ENCODE assay signal across 1 cellular context in the genomic region with DNA sequence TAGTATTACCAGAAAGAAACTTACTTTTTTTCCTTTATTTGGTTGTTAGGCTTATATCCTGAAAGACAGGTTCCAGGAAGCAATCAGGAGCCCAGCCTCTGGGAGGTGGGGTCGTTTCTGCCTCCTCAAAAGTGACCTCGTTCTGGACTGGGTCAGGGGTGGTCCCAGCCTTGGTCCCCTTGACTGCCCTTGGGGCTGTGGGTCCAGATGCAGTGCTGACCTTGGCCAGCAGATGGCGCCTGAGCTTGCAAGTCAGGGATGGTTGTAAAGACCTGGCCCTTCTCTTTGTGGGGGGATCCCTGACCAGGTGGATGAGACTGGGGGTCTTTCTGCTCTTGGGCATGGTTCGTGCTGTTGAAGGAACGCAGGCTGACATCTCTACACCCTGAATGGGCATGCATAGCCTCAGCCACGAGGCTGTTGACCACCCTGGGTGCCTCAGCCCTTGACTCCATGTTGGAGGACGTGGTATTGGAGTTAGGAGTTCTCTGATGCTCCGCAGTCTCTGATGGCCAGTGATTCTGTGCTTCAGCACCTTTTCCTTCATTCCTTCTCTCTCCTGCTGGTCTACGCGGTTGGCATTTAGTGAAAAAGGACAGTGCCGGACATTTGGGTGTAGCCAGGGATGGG.
TF ChIP-seq lines count a peak whose summit lies in the region.

No MANE protein-coding gene starts in this region.

TF ChIP-seq in HCT116, 20 proteins besides CTCF, POLR2A, EP300 and RAD21 (continued from another document):
- TF ChIP-seq, protein P1, sequence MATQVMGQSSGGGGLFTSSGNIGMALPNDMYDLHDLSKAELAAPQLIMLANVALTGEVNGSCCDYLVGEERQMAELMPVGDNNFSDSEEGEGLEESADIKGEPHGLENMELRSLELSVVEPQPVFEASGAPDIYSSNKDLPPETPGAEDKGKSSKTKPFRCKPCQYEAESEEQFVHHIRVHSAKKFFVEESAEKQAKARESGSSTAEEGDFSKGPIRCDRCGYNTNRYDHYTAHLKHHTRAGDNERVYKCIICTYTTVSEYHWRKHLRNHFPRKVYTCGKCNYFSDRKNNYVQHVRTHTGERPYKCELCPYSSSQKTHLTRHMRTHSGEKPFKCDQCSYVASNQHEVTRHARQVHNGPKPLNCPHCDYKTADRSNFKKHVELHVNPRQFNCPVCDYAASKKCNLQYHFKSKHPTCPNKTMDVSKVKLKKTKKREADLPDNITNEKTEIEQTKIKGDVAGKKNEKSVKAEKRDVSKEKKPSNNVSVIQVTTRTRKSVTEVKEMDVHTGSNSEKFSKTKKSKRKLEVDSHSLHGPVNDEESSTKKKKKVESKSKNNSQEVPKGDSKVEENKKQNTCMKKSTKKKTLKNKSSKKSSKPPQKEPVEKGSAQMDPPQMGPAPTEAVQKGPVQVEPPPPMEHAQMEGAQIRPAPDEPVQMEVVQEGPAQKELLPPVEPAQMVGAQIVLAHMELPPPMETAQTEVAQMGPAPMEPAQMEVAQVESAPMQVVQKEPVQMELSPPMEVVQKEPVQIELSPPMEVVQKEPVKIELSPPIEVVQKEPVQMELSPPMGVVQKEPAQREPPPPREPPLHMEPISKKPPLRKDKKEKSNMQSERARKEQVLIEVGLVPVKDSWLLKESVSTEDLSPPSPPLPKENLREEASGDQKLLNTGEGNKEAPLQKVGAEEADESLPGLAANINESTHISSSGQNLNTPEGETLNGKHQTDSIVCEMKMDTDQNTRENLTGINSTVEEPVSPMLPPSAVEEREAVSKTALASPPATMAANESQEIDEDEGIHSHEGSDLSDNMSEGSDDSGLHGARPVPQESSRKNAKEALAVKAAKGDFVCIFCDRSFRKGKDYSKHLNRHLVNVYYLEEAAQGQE (IDR thresholded peaks at IDR 0.05; ENCODE audit: low read depth), result no peak
- TF ChIP-seq FOSL1 (IDR thresholded peaks at IDR 0.05; ENCODE audit: low read depth) (no peak), CBX3 (IDR thresholded peaks at IDR 0.05; ENCODE audit: low read depth) (no peak), EGR1 (IDR thresholded peaks at IDR 0.05; ENCODE audit: low read depth) (no peak), POLR2AphosphoS5 (IDR thresholded peaks at IDR 0.05; ENCODE audit: low read depth, low read length) (no peak), SP1 (IDR thresholded peaks at IDR 0.05; ENCODE audit: low read depth) (no peak)
